Comparison of ENCODE assay signal across 35 cellular contexts in genomic region chr10:96772239-96772638, GRCh38.
"Had no signal": no experiment of that assay in that cellular context is flagged by ENCODE, and none has a peak within 500 bp of the region (broad histone marks: within the 10 kb centered on the region; RNA-seq: fewer than 3 reads in every experiment).

No MANE protein-coding gene starts in this region.

- H3K27me3 Mint-ChIP-seq: activated B cell treated with CpG ODN at 0.5 μM for 24 hours; activated CD8-positive, alpha-beta T cell treated with anti-CD3 and anti-CD28 coated beads for 36 hours; activated naive CD4-positive, alpha-beta T cell treated with anti-CD3 and anti-CD28 coated beads, Interleukin-2, amount 50 U/mL, for 24 hours had no signal

- H3K27ac Mint-ChIP-seq: activated B cell treated with CpG ODN at 0.5 μM for 24 hours; activated CD4-positive, alpha-beta T cell treated with anti-CD3 and anti-CD28 coated beads, Interleukin-2, amount 10 ng/mL, durations not matched to agents 24 days and 14 days; activated CD8-positive, alpha-beta T cell treated with anti-CD3 and anti-CD28 coated beads for 36 hours; activated naive CD4-positive, alpha-beta T cell treated with anti-CD3 and anti-CD28 coated beads, Interleukin-2, amount 50 U/mL, for 24 hours; activated T-cell treated with anti-CD3 and anti-CD28 coated beads, Interleukin-2, amount 50 U/mL, for 72 hours; activated T-helper 2 cell treated with anti-CD3 and anti-CD28 coated beads, Interferon-gamma antibody, Interleukin-2, Interleukin-4, amounts not matched to agents 10 μg/mL and 5 μg/mL and 100 μg/mL, durations not matched to agents 14 hours and 24 hours and 36 hours; brain had no signal

- H3K4me3 Mint-ChIP-seq: activated B cell treated with CpG ODN at 0.5 μM for 24 hours; activated CD4-positive, alpha-beta T cell treated with anti-CD3 and anti-CD28 coated beads, Interleukin-2, amount 10 ng/mL, durations not matched to agents 24 days and 14 days; activated CD8-positive, alpha-beta T cell treated with anti-CD3 and anti-CD28 coated beads for 36 hours; activated naive CD4-positive, alpha-beta T cell treated with anti-CD3 and anti-CD28 coated beads, Interleukin-2, amount 50 U/mL, for 24 hours; activated T-cell treated with anti-CD3 and anti-CD28 coated beads, Interleukin-2, amount 50 U/mL, for 72 hours; brain had no signal

- H3K9me3 Mint-ChIP-seq: activated naive CD4-positive, alpha-beta T cell treated with anti-CD3 and anti-CD28 coated beads, Interleukin-2, amount 50 U/mL, for 24 hours had no signal

- H3K4me1 Mint-ChIP-seq: activated CD4-positive, alpha-beta T cell treated with anti-CD3 and anti-CD28 coated beads, Interleukin-2, amount 10 ng/mL, durations not matched to agents 24 days and 14 days; activated naive CD4-positive, alpha-beta T cell treated with anti-CD3 and anti-CD28 coated beads, Interleukin-2, amount 50 U/mL, for 24 hours; brain had no signal

- DNase-seq: activated B cell treated with CpG ODN at 0.5 μM for 24 hours; activated CD4-positive, alpha-beta T cell treated with anti-CD3 and anti-CD28 coated beads, Interleukin-2, amount 10 ng/mL, durations not matched to agents 24 days and 14 days; activated CD4-positive, alpha-beta T cell treated with anti-CD3 and anti-CD28 coated beads, Interleukin-2, amount 50 U/mL, for 4 hours; activated CD4-positive, CD25-positive, alpha-beta regulatory T cell treated with anti-CD3 and anti-CD28 coated beads, Interleukin-2, amount 50 U/mL, for 72 hours; activated CD8-positive, alpha-beta T cell treated with anti-CD3 and anti-CD28 coated beads for 36 hours; activated gamma-delta T cell; activated naive CD4-positive, alpha-beta T cell treated with Interleukin-2 at 50 U/mL for 16 hours; activated T-cell treated with anti-CD3 and anti-CD28 coated beads, Interleukin-2, amount 50 U/mL, for 1 hour; activated T-cell treated with anti-CD3 and anti-CD28 coated beads, Interleukin-2, amount 50 U/mL, for 72 hours; anterior cingulate cortex; caudate nucleus; cerebellar nuclear complex; Kasumi-1; KG1; MM.1S; NCI-H1105 treated with DMSO at 0.1 percent for 48 hours; NCI-H1436; NCI-H1694; NCI-H1930; NCI-H2081 treated with DMSO at 0.1 percent for 48 hours; NCI-H226; NCI-H524 treated with DMSO at 0.1 percent for 48 hours; NK-92 treated with Interleukin-12 subunit alpha and Interleukin-12 subunit beta, amount 100 ng/mL, for 24 hours; PC-9; SIG-M5; SW 1271; T-helper 1 cell; T-helper 2 cell; T-helper 9 cell had no signal

- H3K4me3 ChIP-seq: PC-9 had no signal

- H3K36me3 Mint-ChIP-seq: activated naive CD4-positive, alpha-beta T cell treated with anti-CD3 and anti-CD28 coated beads, Interleukin-2, amount 50 U/mL, for 24 hours; brain had no signal

- ATAC-seq: activated CD8-positive, alpha-beta T cell treated with anti-CD3 and anti-CD28 coated beads for 36 hours; activated T-cell treated with anti-CD3 and anti-CD28 coated beads, Interleukin-2, amount 50 U/mL, for 72 hours; Right ventricle myocardium inferior had no signal

- H3K27ac ChIP-seq: PC-9, RWPE1, VCaP had no signal
